ENCODE assay signal across 10 cellular contexts in the genomic region with DNA sequence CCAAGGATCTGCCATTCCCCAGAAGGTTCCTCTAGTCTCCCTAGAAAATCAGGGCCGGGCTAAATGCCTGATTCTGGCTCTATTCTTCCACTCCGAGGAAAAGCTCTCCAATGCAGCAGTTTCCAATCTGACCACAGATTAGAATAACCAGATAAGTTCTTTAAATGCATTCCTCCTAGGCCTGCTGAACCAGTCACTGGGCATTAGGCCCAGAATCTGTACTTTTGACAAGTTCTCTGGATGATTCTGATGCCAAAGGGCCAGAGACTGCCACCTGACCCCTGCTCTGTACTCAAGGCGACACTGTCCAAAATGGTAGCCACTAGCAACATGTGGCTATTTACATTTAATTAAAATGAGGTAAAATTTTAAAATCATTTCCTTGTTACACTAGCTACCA. TPM values are rescaled to one million over a fixed set of nuclear protein-coding genes. Genes with fewer than 3 reads are reported as not detected.
DNase-seq lines count a peak whose midpoint lies in the region; ATAC-seq and TF ChIP-seq lines count a peak whose summit lies in the region.
"Had no signal": no experiment of that assay in that cellular context is flagged by ENCODE, and none has a peak within 500 bp of the region (broad histone marks: within the 10 kb centered on the region; RNA-seq: fewer than 3 reads in every experiment).

No MANE protein-coding gene starts in this region.

- CTCF ChIA-PET in activated naive CD4-positive, alpha-beta T cell treated with anti-CD3 and anti-CD28 coated beads, Interleukin-2, amount 10 ng/mL, durations not matched to agents 7 days and 5 days (lab: Charles Lee): interaction anchor here (0.6 to 4.2 kb wide), 6 partner anchors 13 to 159 kb away, joined by 3 to 17 read pairs (median 4); partner anchors contain the start of genes ACBD4 and MAP3K14

- no peak for DNase-seq in activated naive CD4-positive, alpha-beta T cell treated with anti-CD3 and anti-CD28 coated beads, Interleukin-2, amount 10 ng/mL, durations not matched to agents 7 days and 5 days
- DNase-seq in breast epithelium (ENCODE audit: low spot score in 2 of 2): peak; percentile 63 to 77
- peak; percentile 77 for DNase-seq in lung (ENCODE audit: low spot score)
- DNase-seq in upper lobe of left lung: peak in 1 of 2 donors; percentile 75
- DNase-seq in immature natural killer cell: no peak
- no peak for DNase-seq in NK-92 (lab: John Stamatoyannopoulos, UW; ENCODE audit: unreplicated experiment)
- DNase-seq: activated CD4-positive, alpha-beta T cell treated with anti-CD3 and anti-CD28 coated beads, Interleukin-2, amount 50 U/mL, for 48 hours; NCI-H1417 had no signal

- ATAC-seq in lung (ENCODE audit: insufficient read depth, low FRiP score) (no peak), upper lobe of left lung (ENCODE audit: low FRiP score in 2 of 2) (peak; percentile 39 to 76), HG03460 (IDR thresholded peaks at IDR 0.05; ENCODE audit: unreplicated experiment) (no peak)

- TF ChIP-seq POLR2A in breast epithelium (IDR thresholded peaks at IDR 0.05) (no peak), upper lobe of left lung (IDR thresholded peaks at IDR 0.05) (no peak)

- H3K36me3 Mint-ChIP-seq in activated naive CD4-positive, alpha-beta T cell treated with anti-CD3 and anti-CD28 coated beads, Interleukin-2, amount 50 U/mL, for 24 hours: peaks cover 3% of the 10 kb centered on the region
- peaks cover 26% of the 10 kb centered on the region for H3K36me3 Mint-ChIP-seq in activated naive CD4-positive, alpha-beta T cell treated with anti-CD3 and anti-CD28 coated beads, Interleukin-2, amount 10 ng/mL, durations not matched to agents 7 days and 5 days
- H3K36me3 Mint-ChIP-seq in immature natural killer cell: peaks cover 0 to 3% (median 0%) of the 10 kb centered on the region in 3 donors

- H3K4me3 ChIP-seq in breast epithelium (no peak overlapping the region), lung (no peak overlapping the region), upper lobe of left lung (no peak overlapping the region)

- H3K27me3 ChIP-seq in breast epithelium: no peaks in the 10 kb centered on the region
- no peaks in the 10 kb centered on the region for H3K27me3 ChIP-seq in lung (ENCODE audit: control insufficient read depth, insufficient read depth)
- H3K27me3 ChIP-seq in upper lobe of left lung: no peaks in the 10 kb centered on the region

- peaks cover 15 to 76% of the 10 kb centered on the region in 2 donors for H3K4me1 ChIP-seq in breast epithelium
- peaks cover 21 to 38% of the 10 kb centered on the region in 2 donors for H3K4me1 ChIP-seq in lung (ENCODE audit: control insufficient read depth in 2 of 2, insufficient read depth in 2 of 2, low read length in 2 of 2)
- H3K4me1 ChIP-seq in upper lobe of left lung: peaks cover 74 to 100% (median 88%) of the 10 kb centered on the region in 4 donors

- H3K27ac ChIP-seq in breast epithelium (peak overlapping the region; percentile 81 to 85), lung (ENCODE audit: low read depth in 1 of 2, low read length in 1 of 2) (peak overlapping the region; percentile 84 to 93), upper lobe of left lung (peak overlapping the region; percentile 73 to 80 (median 76))

- intact Hi-C loops in breast epithelium (cut with DNase I; ENCODE audit: low total_unique reads): no loop called here

- WGBS in lung, 2 donors: 53 to 75% methylated on average over 3 of the region's 3 CpGs
- WGBS in upper lobe of left lung, 2 donors: 48 to 50% methylated on average over 3 of the region's 3 CpGs

- no peaks in the 10 kb centered on the region for H3K9me3 Mint-ChIP-seq in activated naive CD4-positive, alpha-beta T cell treated with anti-CD3 and anti-CD28 coated beads, Interleukin-2, amount 50 U/mL, for 24 hours
- no peaks in the 10 kb centered on the region for H3K9me3 Mint-ChIP-seq in activated naive CD4-positive, alpha-beta T cell treated with anti-CD3 and anti-CD28 coated beads, Interleukin-2, amount 10 ng/mL, durations not matched to agents 7 days and 5 days
- H3K9me3 Mint-ChIP-seq in immature natural killer cell: no peaks in the 10 kb centered on the region

- peaks cover 68% of the 10 kb centered on the region for H3K4me1 Mint-ChIP-seq in activated naive CD4-positive, alpha-beta T cell treated with anti-CD3 and anti-CD28 coated beads, Interleukin-2, amount 50 U/mL, for 24 hours
- peaks cover 69% of the 10 kb centered on the region for H3K4me1 Mint-ChIP-seq in activated naive CD4-positive, alpha-beta T cell treated with anti-CD3 and anti-CD28 coated beads, Interleukin-2, amount 10 ng/mL, durations not matched to agents 7 days and 5 days
- peaks cover 70 to 89% of the 10 kb centered on the region in 2 donors for H3K4me1 Mint-ChIP-seq in immature natural killer cell

- H3K36me3 ChIP-seq in breast epithelium (no peaks in the 10 kb centered on the region), lung (ENCODE audit: control insufficient read depth in 2 of 2, insufficient read depth in 2 of 2, low read length in 2 of 2) (peaks cover 0 to 5% of the 10 kb centered on the region in 2 donors), upper lobe of left lung (peaks cover 0 to 12% (median 8%) of the 10 kb centered on the region in 4 donors)

- peak in 1 of 4 donors; percentile 27 for TF ChIP-seq EP300 in upper lobe of left lung (IDR thresholded peaks at IDR 0.05)

- H3K9me3 ChIP-seq in breast epithelium (no peaks in the 10 kb centered on the region), lung (ENCODE audit: control insufficient read depth in 2 of 2, insufficient read depth in 1 of 2, low read length in 1 of 2) (no peaks in the 10 kb centered on the region), upper lobe of left lung (no peaks in the 10 kb centered on the region)

- no peak overlapping the region for H3K4me3 Mint-ChIP-seq in activated naive CD4-positive, alpha-beta T cell treated with anti-CD3 and anti-CD28 coated beads, Interleukin-2, amount 50 U/mL, for 24 hours
- H3K4me3 Mint-ChIP-seq in activated naive CD4-positive, alpha-beta T cell treated with anti-CD3 and anti-CD28 coated beads, Interleukin-2, amount 10 ng/mL, durations not matched to agents 7 days and 5 days: no peak overlapping the region
- no peak overlapping the region for H3K4me3 Mint-ChIP-seq in immature natural killer cell

- no peaks in the 10 kb centered on the region for H3K27me3 Mint-ChIP-seq in activated naive CD4-positive, alpha-beta T cell treated with anti-CD3 and anti-CD28 coated beads, Interleukin-2, amount 50 U/mL, for 24 hours
- no peaks in the 10 kb centered on the region for H3K27me3 Mint-ChIP-seq in activated naive CD4-positive, alpha-beta T cell treated with anti-CD3 and anti-CD28 coated beads, Interleukin-2, amount 10 ng/mL, durations not matched to agents 7 days and 5 days
- H3K27me3 Mint-ChIP-seq in immature natural killer cell (ENCODE audit: low read depth in 3 of 3): peaks cover 0 to 2% (median 0%) of the 10 kb centered on the region in 3 donors

- H3K27ac Mint-ChIP-seq in activated naive CD4-positive, alpha-beta T cell treated with anti-CD3 and anti-CD28 coated beads, Interleukin-2, amount 50 U/mL, for 24 hours: peak overlapping the region; percentile 77
- no peak overlapping the region for H3K27ac Mint-ChIP-seq in activated naive CD4-positive, alpha-beta T cell treated with anti-CD3 and anti-CD28 coated beads, Interleukin-2, amount 10 ng/mL, durations not matched to agents 7 days and 5 days
- H3K27ac Mint-ChIP-seq in immature natural killer cell: peak overlapping the region in 2 of 6 donors; percentile 83 to 86

- TF ChIP-seq CTCF in breast epithelium (IDR thresholded peaks at IDR 0.05) (no peak), lung (IDR thresholded peaks at IDR 0.05; ENCODE audit: control extremely low read depth, extremely low read depth) (no peak), upper lobe of left lung (IDR thresholded peaks at IDR 0.05) (peak in 1 of 6 experiments; percentile 9)

RNA-seq across cellular contexts. Expression of gene MAP3K14, which starts 22.3 kb away (rescaled TPM):
- total RNA-seq in breast epithelium (10 to 100 TPM in 1 of 3 donors, 1 to 10 TPM in 2; 4.3 to 12.3 (median 6.9) TPM), lung (10 to 100 TPM in 1 of 2 donors, 1 to 10 TPM in 1; 5.9 to 13.5 TPM), upper lobe of left lung (10 to 100 TPM; 11.4 to 17.8 (median 13.5) TPM)
- polyA plus RNA-seq in lung (1 to 10 TPM; 6.4 to 9.2 TPM), immature natural killer cell (1 to 10 TPM; 1.0 to 3.4 (median 3.0) TPM)

RNA-seq across cellular contexts. Expression of gene SPATA32, which starts 32.6 kb away (rescaled TPM):
- total RNA-seq in breast epithelium (under 1 TPM in 1 of 3 donors, not detected in 2; 0.44 TPM), lung (under 1 TPM in 1 of 2 donors, not detected in 1; 0.21 TPM), upper lobe of left lung (under 1 TPM in 1 of 6 donors, not detected in 5; 0.20 TPM)
- polyA plus RNA-seq in lung (under 1 TPM; 0.08 to 0.40 TPM), immature natural killer cell (under 1 TPM in 1 of 3 donors, not detected in 2; 0.16 TPM)

Comparison
In these comparisons a context has a peak if more than half of its experiments do, and no peak if none do; other contexts are left out.
1. DNase-seq: peak in breast epithelium (2 of 2) and lung (single experiment); none in activated naive CD4-positive, alpha-beta T cell treated with anti-CD3 and anti-CD28 coated beads, Interleukin-2, amount 10 ng/mL, durations not matched to agents 7 days and 5 days (single experiment), immature natural killer cell (0 of 3) and NK-92 (single experiment).
2. ATAC-seq: peak in upper lobe of left lung (2 of 2); none in lung (single experiment) and HG03460 (single experiment).
3. Peak in every context shown above with its lines, with median percentiles within 50 percentile points of each other: H3K27ac ChIP-seq.